In genomic region chr10:123150986-123151738, GRCh38 we compare ENCODE assay signal across 9 cellular contexts. TPM values are rescaled to one million over a fixed set of nuclear protein-coding genes. Genes with fewer than 3 reads are reported as not detected.
A peak's percentile ranks its signal among the peaks of the same experiment; 100 is the strongest.
DNase-seq lines count a peak whose midpoint lies in the region; ATAC-seq and TF ChIP-seq lines count a peak whose summit lies in the region.
"Had no signal": no experiment of that assay in that cellular context is flagged by ENCODE, and none has a peak within 500 bp of the region (broad histone marks: within the 10 kb centered on the region; RNA-seq: fewer than 3 reads in every experiment).

No MANE protein-coding gene starts in this region.

- 0 to 1% methylated on average over 45 to 52 of the region's 56 CpGs for WGBS in mesodermal cell (ENCODE audit: insufficient coverage in 2 of 2), 2 experiments

- H3K4me2 ChIP-seq in BLaER1, result peak overlapping the region; percentile 63

- H3K27ac Mint-ChIP-seq in activated naive CD8-positive, alpha-beta T cell treated with anti-CD3 and anti-CD28 coated beads for 36 hours, result no peak overlapping the region

- H3K4me3 ChIP-seq in BLaER1 (peak overlapping the region; percentile 59), HL-60 (replicated peaks; ENCODE audit: insufficient read depth, low read length) (peak overlapping the region; percentile 22; the same call in 1 of the 2 replicates), mesodermal cell (ENCODE audit: extremely low read depth, insufficient read depth, low read length, poor library complexity, severe bottlenecking) (peak overlapping the region; percentile 25)

- peak overlapping the region; percentile 53 for H3K4me3 Mint-ChIP-seq in activated naive CD8-positive, alpha-beta T cell treated with anti-CD3 and anti-CD28 coated beads for 36 hours

- H3K9ac ChIP-seq in BLaER1, result no peak overlapping the region

- H3K36me3 ChIP-seq in BLaER1 (peaks cover 13% of the 10 kb centered on the region), mesodermal cell (ENCODE audit: control insufficient read depth, insufficient read depth, low read length) (peaks cover 12% of the 10 kb centered on the region)

- H3K4me1 ChIP-seq in BLaER1 (peaks cover 67% of the 10 kb centered on the region), mesodermal cell (ENCODE audit: control insufficient read depth, insufficient read depth, low read length, poor library complexity, severe bottlenecking) (peaks cover 28% of the 10 kb centered on the region)

- peaks cover under 1% of the 10 kb centered on the region for H3K9me3 Mint-ChIP-seq in activated naive CD8-positive, alpha-beta T cell treated with anti-CD3 and anti-CD28 coated beads for 36 hours

- peaks cover 6% of the 10 kb centered on the region; the same call in 1 of the 2 replicates for H3K9me3 ChIP-seq in BLaER1
- no peaks in the 10 kb centered on the region for H3K9me3 ChIP-seq in mesodermal cell (ENCODE audit: control insufficient read depth, low read length)

- no peak overlapping the region for H3K27ac ChIP-seq in BLaER1
- H3K27ac ChIP-seq in HL-60 (replicated peaks), result no peak overlapping the region
- H3K27ac ChIP-seq in mesodermal cell (ENCODE audit: low read depth, low read length, severe bottlenecking), result no peak overlapping the region

- ATAC-seq in GM21529 (IDR thresholded peaks at IDR 0.05; ENCODE audit: unreplicated experiment), result no peak

- H4K20me1 ChIP-seq in BLaER1, result peaks cover 76% of the 10 kb centered on the region

- H3K36me3 Mint-ChIP-seq in activated naive CD8-positive, alpha-beta T cell treated with anti-CD3 and anti-CD28 coated beads for 36 hours, result peaks cover 16% of the 10 kb centered on the region

- no peak for TF ChIP-seq CTCF in HL-60 (IDR thresholded peaks at IDR 0.05; ENCODE audit: insufficient read depth, low read length)

- H3K27me3 ChIP-seq in BLaER1, result peaks cover 76% of the 10 kb centered on the region
- peaks cover 50% of the 10 kb centered on the region for H3K27me3 ChIP-seq in HL-60 (ENCODE audit: insufficient read depth, poor library complexity, severe bottlenecking)

- peaks cover 42% of the 10 kb centered on the region for H3K4me1 Mint-ChIP-seq in activated naive CD8-positive, alpha-beta T cell treated with anti-CD3 and anti-CD28 coated beads for 36 hours

- peaks cover 52% of the 10 kb centered on the region for H3K27me3 Mint-ChIP-seq in activated naive CD8-positive, alpha-beta T cell treated with anti-CD3 and anti-CD28 coated beads for 36 hours

- DNase-seq in HL-60 (ENCODE audit: low read depth in 1 of 2, low spot score in 1 of 2) (peak in 1 of 2 experiments; percentile 54), occipital lobe (lab: John Stamatoyannopoulos, UW) (no peak), HuH-7.5 (ENCODE audit: low spot score) (no peak), mucosa of gallbladder (ENCODE audit: low spot score) (no peak)
- DNase-seq in activated naive CD8-positive, alpha-beta T cell treated with anti-CD3 and anti-CD28 coated beads for 36 hours, result peak; percentile 43

RNA-seq across cellular contexts. Expression of gene BUB3, which starts 3.0 kb away (rescaled TPM):
- 100 to 1,000 TPM; 257 to 258 TPM for total RNA-seq in activated naive CD8-positive, alpha-beta T cell treated with anti-CD3 and anti-CD28 coated beads for 36 hours
- 127 TPM for polyA plus RNA-seq in mesodermal cell (2013, experiment 1 of 2)
- 114 TPM for polyA plus RNA-seq in mesodermal cell (2013, experiment 2 of 2)
- total RNA-seq in occipital lobe (112 TPM), mucosa of gallbladder (64.3 TPM)

RNA-seq across cellular contexts. Expression of gene HMX2, which starts 3.2 kb away (rescaled TPM):
- total RNA-seq in activated naive CD8-positive, alpha-beta T cell treated with anti-CD3 and anti-CD28 coated beads for 36 hours, result under 1 TPM in 1 of 2 experiments, not detected in 1; 0.12 TPM
- polyA plus RNA-seq in mesodermal cell (2013, experiment 1 of 2), result 0.18 TPM
- polyA plus RNA-seq in mesodermal cell (2013, experiment 2 of 2), result not detected
- total RNA-seq in occipital lobe, result not detected
- 0.69 TPM for total RNA-seq in mucosa of gallbladder
- total RNA-seq: LHCN-M2 had no signal

RNA-seq across cellular contexts. Expression of gene HMX3, which starts 15.4 kb away (rescaled TPM):
- total RNA-seq in activated naive CD8-positive, alpha-beta T cell treated with anti-CD3 and anti-CD28 coated beads for 36 hours, result under 1 TPM; 0.19 to 0.24 TPM
- not detected for polyA plus RNA-seq in mesodermal cell (2013, experiment 1 of 2)
- polyA plus RNA-seq in mesodermal cell (2013, experiment 2 of 2), result not detected
- total RNA-seq in occipital lobe, result not detected
- 1.6 TPM for total RNA-seq in mucosa of gallbladder
- total RNA-seq: LHCN-M2 had no signal
